ENCODE assay signal across 1 cellular context in the genomic region with DNA sequence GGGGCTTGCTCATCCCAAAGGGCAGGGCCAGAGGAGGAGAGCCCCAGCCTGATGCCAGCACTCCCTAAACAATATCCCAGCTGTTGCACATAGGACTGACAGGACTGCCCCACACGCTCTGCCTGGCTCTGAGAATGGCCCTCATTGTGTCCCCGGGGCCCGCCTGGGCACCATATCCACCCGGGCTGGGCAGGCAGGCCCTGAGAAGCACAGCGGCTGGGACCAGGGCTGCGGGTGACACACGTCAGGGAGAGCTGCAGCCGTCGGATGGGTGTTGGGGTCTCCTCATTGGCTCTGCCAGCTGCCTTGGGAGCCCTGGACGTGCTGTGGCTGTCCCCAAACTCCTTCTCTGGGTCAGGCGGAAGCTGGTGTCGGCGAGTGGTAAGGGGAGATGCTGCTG.
TF ChIP-seq lines count a peak whose summit lies in the region.

No MANE protein-coding gene starts in this region.

TF ChIP-seq in K562, 482 proteins besides CTCF, POLR2A, EP300 and RAD21:
- no peak for TF ChIP-seq HDGF (IDR thresholded peaks at IDR 0.05)
- TF ChIP-seq MCM5 (IDR thresholded peaks at IDR 0.05; ENCODE audit: low read depth): no peak
- no peak for TF ChIP-seq PPARD (CRISPR knock-in tag; IDR thresholded peaks at IDR 0.05)
- TF ChIP-seq TAF7 (tag; IDR thresholded peaks at IDR 0.05): no peak
- TF ChIP-seq CBX1 (IDR thresholded peaks at IDR 0.05; ENCODE audit: low read depth): no peak
- TF ChIP-seq POLR2G (IDR thresholded peaks at IDR 0.05; ENCODE audit: low read depth, low read length): 0 out of 2 replicates have a peak, but pooled peaks have one; percentile 22
- TF ChIP-seq ZC3H11A (IDR thresholded peaks at IDR 0.05; ENCODE audit: low read depth, low read length): no peak
